In the genomic region with DNA sequence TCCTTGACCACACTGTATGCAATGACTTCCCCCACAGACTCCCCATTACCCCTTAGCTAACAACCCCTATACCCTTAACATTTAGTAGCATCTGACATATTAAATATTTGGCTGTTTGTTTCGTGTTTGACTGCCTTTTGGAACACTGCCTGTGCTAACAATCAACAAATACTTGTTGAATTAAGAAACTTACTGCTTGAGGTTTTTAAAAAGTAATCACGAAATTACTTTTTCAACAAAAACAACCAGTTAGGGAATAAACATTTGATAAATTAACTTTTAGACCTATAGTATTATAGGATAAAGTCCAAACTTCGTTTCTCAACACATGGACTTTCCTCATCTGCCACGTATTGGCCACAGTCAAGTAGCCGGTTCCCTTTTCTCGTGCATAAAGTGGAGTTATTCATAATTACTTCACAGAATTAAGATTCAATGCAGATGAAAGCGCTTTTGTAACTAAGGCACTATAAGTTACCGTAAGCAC, we compare ENCODE assay signal across 8 cellular contexts. TPM values are rescaled to one million over a fixed set of nuclear protein-coding genes. Genes with fewer than 3 reads are reported as not detected.
DNase-seq lines count a peak whose midpoint lies in the region; ATAC-seq and TF ChIP-seq lines count a peak whose summit lies in the region.

No MANE protein-coding gene starts in this region.

- H3K27me3 Mint-ChIP-seq in WTC11 (ENCODE audit: low read depth): peaks cover 28% of the 10 kb centered on the region

- peak overlapping the region in 3 of 4 donors; percentile 76 to 98 (median 77) for H3K4me3 ChIP-seq in upper lobe of left lung

- POLR2A ChIA-PET in WTC11 (lab: Charles Lee): interaction anchor here (0.9 to 1.1 kb wide), 2 partner anchors 42 to 150 kb away, joined by 4 read pairs; partner anchors contain the start of gene SCOC

- peak overlapping the region; percentile 86 for H3K4me3 Mint-ChIP-seq in WTC11

- CTCF ChIA-PET in WTC11 (lab: Charles Lee): interaction anchor here (0.8 to 1.5 kb wide), 9 partner anchors 8 to 330 kb away, joined by 3 to 14 read pairs (median 6); partner anchors contain the start of genes CLGN, MGAT4D, SCOC and TBC1D9

- WGBS in upper lobe of left lung, 2 donors: 18 to 21% methylated on average over 8 of the region's 8 CpGs

- TF ChIP-seq EP300 in upper lobe of left lung (IDR thresholded peaks at IDR 0.05): no peak

- no peaks in the 10 kb centered on the region for H3K9me3 ChIP-seq in upper lobe of left lung

- peaks cover 0 to 9% (median 0%) of the 10 kb centered on the region in 4 donors for H3K36me3 ChIP-seq in upper lobe of left lung

- no peaks in the 10 kb centered on the region for H3K27me3 ChIP-seq in layer of hippocampus (ENCODE audit: control insufficient read depth, insufficient read depth, low read length)
- H3K27me3 ChIP-seq in upper lobe of left lung: no peaks in the 10 kb centered on the region

- peaks cover 12% of the 10 kb centered on the region for H3K36me3 Mint-ChIP-seq in WTC11

- H3K4me1 Mint-ChIP-seq in WTC11: peaks cover 9% of the 10 kb centered on the region

- H3K27ac Mint-ChIP-seq in WTC11: no peak overlapping the region

- ATAC-seq in GM18511 (IDR thresholded peaks at IDR 0.05; ENCODE audit: unreplicated experiment) (peak; percentile 18), HG02642 (IDR thresholded peaks at IDR 0.05; ENCODE audit: poor library complexity, unreplicated experiment) (peak; percentile 2), WTC11 (no peak), upper lobe of left lung (ENCODE audit: low FRiP score in 2 of 2) (peak in 1 of 2 donors; percentile 19)

- TF ChIP-seq CTCF in WTC11 (IDR thresholded peaks at IDR 0.05) (no peak), upper lobe of left lung (IDR thresholded peaks at IDR 0.05) (no peak)

- H3K27ac ChIP-seq in layer of hippocampus (ENCODE audit: low read depth, low read length): peak overlapping the region; percentile 13
- H3K27ac ChIP-seq in upper lobe of left lung: peak overlapping the region in 3 of 4 donors; percentile 84 to 89 (median 85)

- no peak for TF ChIP-seq POLR2A in upper lobe of left lung (IDR thresholded peaks at IDR 0.05)

- H3K9me3 Mint-ChIP-seq in WTC11: peaks cover 4% of the 10 kb centered on the region; the same call in 1 of the 2 replicates

- peaks cover 4 to 17% (median 6%) of the 10 kb centered on the region in 4 donors for H3K4me1 ChIP-seq in upper lobe of left lung

- DNase-seq in WTC11 (ENCODE audit: low spot score): no peak
- no peak for DNase-seq in upper lobe of left lung
- no peak for DNase-seq in ureter (ENCODE audit: low spot score)
- no peak for DNase-seq in NCI-H2227 (lab: John Stamatoyannopoulos, UW; ENCODE audit: unreplicated experiment)
- DNase-seq in NCI-H2196 (lab: John Stamatoyannopoulos, UW; ENCODE audit: unreplicated experiment): no peak

TF ChIP-seq in WTC11, 78 proteins besides CTCF, POLR2A, EP300 and RAD21:
- TF ChIP-seq, protein P1, sequence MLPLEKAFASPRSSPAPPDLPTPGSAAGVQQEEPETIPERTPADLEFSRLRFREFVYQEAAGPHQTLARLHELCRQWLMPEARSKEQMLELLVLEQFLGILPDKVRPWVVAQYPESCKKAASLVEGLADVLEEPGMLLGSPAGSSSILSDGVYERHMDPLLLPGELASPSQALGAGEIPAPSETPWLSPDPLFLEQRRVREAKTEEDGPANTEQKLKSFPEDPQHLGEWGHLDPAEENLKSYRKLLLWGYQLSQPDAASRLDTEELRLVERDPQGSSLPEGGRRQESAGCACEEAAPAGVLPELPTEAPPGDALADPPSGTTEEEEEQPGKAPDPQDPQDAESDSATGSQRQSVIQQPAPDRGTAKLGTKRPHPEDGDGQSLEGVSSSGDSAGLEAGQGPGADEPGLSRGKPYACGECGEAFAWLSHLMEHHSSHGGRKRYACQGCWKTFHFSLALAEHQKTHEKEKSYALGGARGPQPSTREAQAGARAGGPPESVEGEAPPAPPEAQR (CRISPR knock-in tag; IDR thresholded peaks at IDR 0.05): no peak
- TF ChIP-seq, protein P2, sequence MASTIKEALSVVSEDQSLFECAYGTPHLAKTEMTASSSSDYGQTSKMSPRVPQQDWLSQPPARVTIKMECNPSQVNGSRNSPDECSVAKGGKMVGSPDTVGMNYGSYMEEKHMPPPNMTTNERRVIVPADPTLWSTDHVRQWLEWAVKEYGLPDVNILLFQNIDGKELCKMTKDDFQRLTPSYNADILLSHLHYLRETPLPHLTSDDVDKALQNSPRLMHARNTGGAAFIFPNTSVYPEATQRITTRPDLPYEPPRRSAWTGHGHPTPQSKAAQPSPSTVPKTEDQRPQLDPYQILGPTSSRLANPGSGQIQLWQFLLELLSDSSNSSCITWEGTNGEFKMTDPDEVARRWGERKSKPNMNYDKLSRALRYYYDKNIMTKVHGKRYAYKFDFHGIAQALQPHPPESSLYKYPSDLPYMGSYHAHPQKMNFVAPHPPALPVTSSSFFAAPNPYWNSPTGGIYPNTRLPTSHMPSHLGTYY (CRISPR knock-in tag; IDR thresholded peaks at IDR 0.05): no peak
- no peak for TF ChIP-seq ZNF396 (CRISPR knock-in tag; IDR thresholded peaks at IDR 0.05; ENCODE audit: borderline replicate concordance)
- TF ChIP-seq, protein P3, sequence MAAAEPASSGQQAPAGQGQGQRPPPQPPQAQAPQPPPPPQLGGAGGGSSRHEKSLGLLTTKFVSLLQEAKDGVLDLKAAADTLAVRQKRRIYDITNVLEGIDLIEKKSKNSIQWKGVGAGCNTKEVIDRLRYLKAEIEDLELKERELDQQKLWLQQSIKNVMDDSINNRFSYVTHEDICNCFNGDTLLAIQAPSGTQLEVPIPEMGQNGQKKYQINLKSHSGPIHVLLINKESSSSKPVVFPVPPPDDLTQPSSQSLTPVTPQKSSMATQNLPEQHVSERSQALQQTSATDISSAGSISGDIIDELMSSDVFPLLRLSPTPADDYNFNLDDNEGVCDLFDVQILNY (CRISPR knock-in tag; IDR thresholded peaks at IDR 0.05): no peak
- TF ChIP-seq, protein P4, sequence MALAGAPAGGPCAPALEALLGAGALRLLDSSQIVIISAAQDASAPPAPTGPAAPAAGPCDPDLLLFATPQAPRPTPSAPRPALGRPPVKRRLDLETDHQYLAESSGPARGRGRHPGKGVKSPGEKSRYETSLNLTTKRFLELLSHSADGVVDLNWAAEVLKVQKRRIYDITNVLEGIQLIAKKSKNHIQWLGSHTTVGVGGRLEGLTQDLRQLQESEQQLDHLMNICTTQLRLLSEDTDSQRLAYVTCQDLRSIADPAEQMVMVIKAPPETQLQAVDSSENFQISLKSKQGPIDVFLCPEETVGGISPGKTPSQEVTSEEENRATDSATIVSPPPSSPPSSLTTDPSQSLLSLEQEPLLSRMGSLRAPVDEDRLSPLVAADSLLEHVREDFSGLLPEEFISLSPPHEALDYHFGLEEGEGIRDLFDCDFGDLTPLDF (CRISPR knock-in tag; IDR thresholded peaks at IDR 0.05): no peak

RNA-seq across cellular contexts. Expression of gene ELMOD2, which starts 0.6 kb away (rescaled TPM):
- total RNA-seq in WTC11 (2021): 27.4 to 33.6 TPM (median 30.5 TPM) in 3 replicates
- 10 to 100 TPM; 15.7 to 28.3 (median 18.2) TPM for total RNA-seq in upper lobe of left lung
- total RNA-seq in ureter: 29.5 TPM

RNA-seq across cellular contexts. Expression of gene MGAT4D, which starts 25.3 kb away (rescaled TPM):
- not detected in 3 replicates for total RNA-seq in WTC11 (2021)
- under 1 TPM in 1 of 6 donors, not detected in 5; 0.79 TPM for total RNA-seq in upper lobe of left lung
- not detected for total RNA-seq in ureter

RNA-seq across cellular contexts. Expression of gene UCP1, which starts 45.3 kb away (rescaled TPM):
- total RNA-seq in WTC11 (2021) (0.15 to 0.73 TPM (median 0.48 TPM) in 3 replicates), upper lobe of left lung (not detected), ureter (not detected)
